14 cellular contexts compared by ENCODE assay signal in genomic region chr6:115613488-115613887, GRCh38.
A peak's percentile ranks its signal among the peaks of the same experiment; 100 is the strongest.
DNase-seq lines count a peak whose midpoint lies in the region; ATAC-seq and TF ChIP-seq lines count a peak whose summit lies in the region.
"Had no signal": no experiment of that assay in that cellular context is flagged by ENCODE, and none has a peak within 500 bp of the region (broad histone marks: within the 10 kb centered on the region; RNA-seq: fewer than 3 reads in every experiment).

No MANE protein-coding gene starts in this region.

- no peak overlapping the region for H3K27ac Mint-ChIP-seq in CD8-positive, alpha-beta memory T cell
- H3K27ac Mint-ChIP-seq: naive thymus-derived CD8-positive, alpha-beta T cell had no signal

- no peak overlapping the region for H3K4me3 Mint-ChIP-seq in CD8-positive, alpha-beta memory T cell
- H3K4me3 Mint-ChIP-seq: naive thymus-derived CD8-positive, alpha-beta T cell had no signal

- TF ChIP-seq POLR2A in IMR-90 (IDR thresholded peaks at IDR 0.05; ENCODE audit: low read depth, low read length): no peak
- TF ChIP-seq POLR2A in lower leg skin (IDR thresholded peaks at IDR 0.05): no peak

- H3K4me1 Mint-ChIP-seq in CD8-positive, alpha-beta memory T cell: no peaks in the 10 kb centered on the region
- H3K4me1 Mint-ChIP-seq: naive thymus-derived CD8-positive, alpha-beta T cell had no signal

- no peak overlapping the region for H3K56ac ChIP-seq in IMR-90 (ENCODE audit: extremely low read depth, insufficient read depth, low read length)

- H3K9ac ChIP-seq in IMR-90 (ENCODE audit: low read depth, low read length): no peak overlapping the region

- H2BK5ac ChIP-seq in IMR-90 (ENCODE audit: low read depth, low read length, poor library complexity, severe bottlenecking): peak overlapping the region; percentile 54

- in situ Hi-C loops in IMR-90 (cut with MboI; ENCODE audit: low sequenced_read_pairs): no loop called here

- H3K4ac ChIP-seq in IMR-90 (ENCODE audit: low read depth, low read length): no peak overlapping the region

- peaks cover 0 to 27% (median 7%) of the 10 kb centered on the region in 5 donors for H3K9me3 Mint-ChIP-seq in CD8-positive, alpha-beta memory T cell

- H2AFZ ChIP-seq in IMR-90 (replicated peaks; ENCODE audit: low read length, poor library complexity): no peak overlapping the region

- H2AK9ac ChIP-seq in IMR-90 (replicated peaks; ENCODE audit: low read depth, low read length, poor library complexity): no peak overlapping the region

- H2BK120ac ChIP-seq in IMR-90 (ENCODE audit: low read depth, low read length): no peak overlapping the region

- intact Hi-C loops in IMR-90 (cut with micrococcal nuclease): loop anchor here (1.0 to 10.0 kb wide), 2 partner anchors 43 to 401 kb away; no protein-coding TSS in a partner anchor
- intact Hi-C loops in lower leg skin (cut with DNase I; ENCODE audit: low total_unique reads): no loop called here

- no peak overlapping the region for H3K18ac ChIP-seq in IMR-90 (ENCODE audit: low read depth, low read length)

- peak overlapping the region; percentile 14; the same call in 1 of the 2 replicates for H3K4me2 ChIP-seq in IMR-90 (ENCODE audit: low read depth, low read length)

- no peaks in the 10 kb centered on the region for H3K79me1 ChIP-seq in IMR-90 (ENCODE audit: low read depth in 1 of 2, low read length in 2 of 2)

- POLR2A ChIA-PET in IMR-90 (lab: Charles Lee; ENCODE audit: unreplicated experiment): no interaction called here
- POLR2A ChIA-PET in CD8-positive, alpha-beta memory T cell (lab: Charles Lee): no interaction called here

- CTCF ChIA-PET in IMR-90 (lab: Yijun Ruan, JAX): interaction anchor here (1.2 kb wide), 1 partner anchor 32 kb away, joined by 4 read pairs; no protein-coding TSS in a partner anchor
- CTCF ChIA-PET in CD8-positive, alpha-beta memory T cell (lab: Charles Lee): no interaction called here

- BruUV-seq in IMR-90 (replicated peaks; lab: Mats Ljungman, UMichigan): no TSS peak

- H2BK20ac ChIP-seq in IMR-90 (ENCODE audit: low read depth, low read length): no peak overlapping the region

- H3K9me1 ChIP-seq in IMR-90 (ENCODE audit: insufficient read depth, low read length): no peaks in the 10 kb centered on the region

- no peaks in the 10 kb centered on the region for H3K27me3 ChIP-seq in IMR-90 (ENCODE audit: control insufficient read depth, insufficient read depth, low read length)
- no peaks in the 10 kb centered on the region for H3K27me3 ChIP-seq in CD8-positive, alpha-beta memory T cell (ENCODE audit: insufficient read depth, low read length, poor library complexity, severe bottlenecking)

- no peaks in the 10 kb centered on the region for H3K36me3 ChIP-seq in IMR-90 (ENCODE audit: control insufficient read depth, insufficient read depth, low read length)
- H3K36me3 ChIP-seq in CD8-positive, alpha-beta memory T cell (ENCODE audit: insufficient read depth, low read length): no peaks in the 10 kb centered on the region

- H3K9me3 ChIP-seq in IMR-90 (ENCODE audit: control insufficient read depth, insufficient read depth, low read length): no peaks in the 10 kb centered on the region
- H3K9me3 ChIP-seq in CD8-positive, alpha-beta memory T cell (ENCODE audit: low read length): no peaks in the 10 kb centered on the region

- TF ChIP-seq CTCF in AG10803 (conservative IDR thresholded peaks at IDR 0.05; ENCODE audit: low read length) (no peak), IMR-90 (conservative IDR thresholded peaks at IDR 0.05; ENCODE audit: low read depth, low read length) (no peak), cardiac fibroblast (IDR thresholded peaks at IDR 0.05; ENCODE audit: low read depth, low read length) (no peak), lower leg skin (IDR thresholded peaks at IDR 0.05) (no peak)

- DNase-seq in AG10803 (ENCODE audit: low read depth): peak; percentile 98
- peak; percentile 94 for DNase-seq in IMR-90
- DNase-seq in cardiac fibroblast (ENCODE audit: low read depth in 2 of 2): peak; percentile 53 to 82
- peak; percentile 76 for DNase-seq in myocyte (ENCODE audit: low read depth)
- DNase-seq in NCI-H1092 treated with DMSO at 0.1 percent for 48 hours (lab: John Stamatoyannopoulos, UW): no peak
- no peak for DNase-seq in lower leg skin (ENCODE audit: low spot score in 2 of 2)
- DNase-seq in CD8-positive, alpha-beta memory T cell: no peak
- DNase-seq: activated T-cell treated with anti-CD3 and anti-CD28 coated beads, Interleukin-2, amount 50 U/mL, for 48 hours; effector CD4-positive, alpha-beta T cell; naive thymus-derived CD8-positive, alpha-beta T cell; retina; stimulated activated naive CD4-positive, alpha-beta T cell treated with Interleukin-2 at 50 U/mL for 16 hours; SW 1271 had no signal

- H2AK5ac ChIP-seq in IMR-90 (ENCODE audit: low read depth, low read length): no peak overlapping the region

- ATAC-seq in IMR-90 (ENCODE audit: low read depth): peak; percentile 89
- ATAC-seq in GM21529 (IDR thresholded peaks at IDR 0.05; ENCODE audit: unreplicated experiment): no peak
- ATAC-seq: naive thymus-derived CD8-positive, alpha-beta T cell had no signal

- H4K8ac ChIP-seq in IMR-90 (ENCODE audit: low read depth in 2 of 2, low read length in 2 of 2): no peak overlapping the region

- H4K5ac ChIP-seq in IMR-90 (ENCODE audit: low read depth, low read length): no peak overlapping the region

- no peak overlapping the region for H4K91ac ChIP-seq in IMR-90 (ENCODE audit: insufficient read depth, low read depth, low read length)

- H3K27me3 Mint-ChIP-seq in CD8-positive, alpha-beta memory T cell: no peaks in the 10 kb centered on the region
- H3K27me3 Mint-ChIP-seq: naive thymus-derived CD8-positive, alpha-beta T cell had no signal

- no peak overlapping the region for H3K27ac ChIP-seq in IMR-90 (ENCODE audit: insufficient read depth, low read length)
- H3K27ac ChIP-seq in CD8-positive, alpha-beta memory T cell (ENCODE audit: low read depth, low read length): no peak overlapping the region

- no peak overlapping the region for H3K23ac ChIP-seq in IMR-90 (ENCODE audit: low read depth, low read length)

- no peak overlapping the region; the same call in 2 of the 3 replicates for H2BK15ac ChIP-seq in IMR-90 (ENCODE audit: low read depth, low read length)

- H3K4me1 ChIP-seq in IMR-90 (ENCODE audit: control insufficient read depth, insufficient read depth, low read length): peaks cover 4% of the 10 kb centered on the region
- H3K4me1 ChIP-seq in CD8-positive, alpha-beta memory T cell (ENCODE audit: insufficient read depth, low read length): no peaks in the 10 kb centered on the region

- H3K4me3 ChIP-seq in AG10803 (ENCODE audit: low read length) (no peak overlapping the region), IMR-90 (ENCODE audit: insufficient read depth, low read depth, low read length) (no peak overlapping the region), cardiac fibroblast (replicated peaks in 1 of 2; ENCODE audit: low read depth in 2 of 2, low read length in 2 of 2) (no peak overlapping the region), lower leg skin (ENCODE audit: low read depth, poor library complexity, severe bottlenecking) (no peak overlapping the region)
- H3K4me3 ChIP-seq in CD8-positive, alpha-beta memory T cell (ENCODE audit: low read length): no peak overlapping the region

- dilution Hi-C loops in IMR-90 (cut with HindIII; ENCODE audit: low sequenced_read_pairs, unreplicated experiment): no loop called here

- WGBS in IMR-90 (ENCODE audit: extremely low coverage in 2 of 2, insufficient read length in 1 of 2), 2 experiments: no CpG with 5 or more reads among the region's 3 CpGs
- WGBS in lower leg skin, 2 donors: 35 to 36% methylated on average over 3 of the region's 3 CpGs

- H3K36me3 Mint-ChIP-seq in CD8-positive, alpha-beta memory T cell: no peaks in the 10 kb centered on the region
- H3K36me3 Mint-ChIP-seq: naive thymus-derived CD8-positive, alpha-beta T cell had no signal

- H3K14ac ChIP-seq in IMR-90 (replicated peaks; ENCODE audit: low read depth, low read length): no peak overlapping the region

- no peak for TF ChIP-seq RAD21 in IMR-90 (IDR thresholded peaks at IDR 0.05; ENCODE audit: low read length)

- no peaks in the 10 kb centered on the region for H4K20me1 ChIP-seq in IMR-90 (ENCODE audit: insufficient read depth, low read length)

TF ChIP-seq in IMR-90, 13 proteins besides CTCF, POLR2A, EP300 and RAD21:
- TF ChIP-seq, protein P1, sequence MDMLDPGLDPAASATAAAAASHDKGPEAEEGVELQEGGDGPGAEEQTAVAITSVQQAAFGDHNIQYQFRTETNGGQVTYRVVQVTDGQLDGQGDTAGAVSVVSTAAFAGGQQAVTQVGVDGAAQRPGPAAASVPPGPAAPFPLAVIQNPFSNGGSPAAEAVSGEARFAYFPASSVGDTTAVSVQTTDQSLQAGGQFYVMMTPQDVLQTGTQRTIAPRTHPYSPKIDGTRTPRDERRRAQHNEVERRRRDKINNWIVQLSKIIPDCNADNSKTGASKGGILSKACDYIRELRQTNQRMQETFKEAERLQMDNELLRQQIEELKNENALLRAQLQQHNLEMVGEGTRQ (IDR thresholded peaks at IDR 0.05; ENCODE audit: low read depth, low read length): no peak
- TF ChIP-seq RCOR1 (IDR thresholded peaks at IDR 0.05; ENCODE audit: insufficient replicate concordance, low read length) (no peak), BHLHE40 (IDR thresholded peaks at IDR 0.05; ENCODE audit: low read depth, low read length) (no peak), FOS (IDR thresholded peaks at IDR 0.05; ENCODE audit: low read depth, low read length) (peak; percentile 58; the same call in 1 of the 2 replicates), MAFK (IDR thresholded peaks at IDR 0.05; ENCODE audit: low read depth, low read length) (no peak), NFE2L2 (IDR thresholded peaks at IDR 0.05; ENCODE audit: low read depth, low read length) (no peak), CEBPB (IDR thresholded peaks at IDR 0.05; ENCODE audit: low read depth, low read length) (peak; percentile 83)

Comparison
In these comparisons a context has a peak if more than half of its experiments do, and no peak if none do; other contexts are left out.
1. DNase-seq: peak in AG10803 (single experiment), IMR-90 (single experiment), cardiac fibroblast (2 of 2) and myocyte (single experiment); none in NCI-H1092 treated with DMSO at 0.1 percent for 48 hours (single experiment), lower leg skin (0 of 2) and CD8-positive, alpha-beta memory T cell (0 of 5).